Comparison of ENCODE assay signal across 23 cellular contexts in the genomic region with DNA sequence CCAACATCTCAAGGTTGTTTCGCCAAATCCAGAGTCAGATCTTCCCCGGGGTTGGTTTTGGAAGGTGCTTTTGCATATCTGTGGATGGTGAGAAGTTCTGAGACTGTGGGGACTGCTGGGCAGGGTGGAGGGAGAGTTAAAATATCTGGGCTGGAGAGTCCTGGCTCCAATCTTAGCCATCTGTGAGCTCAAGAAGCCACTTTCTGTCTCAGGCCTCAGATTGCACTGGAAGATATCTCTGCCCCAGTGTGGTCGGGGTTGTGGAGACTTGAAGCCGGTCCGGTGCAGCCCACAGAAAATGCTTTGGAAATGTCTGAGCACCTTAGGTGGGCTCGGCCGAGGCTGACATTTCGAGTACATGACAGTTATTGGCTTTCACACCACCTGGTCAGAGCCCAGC.
DNase-seq lines count a peak whose midpoint lies in the region; ATAC-seq, FAIRE-seq and TF ChIP-seq lines count a peak whose summit lies in the region.
"Had no signal": no experiment of that assay in that cellular context is flagged by ENCODE, and none has a peak within 500 bp of the region (broad histone marks: within the 10 kb centered on the region; RNA-seq: fewer than 3 reads in every experiment).

No MANE protein-coding gene starts in this region.

- POLR2A ChIA-PET in GM12878 (lab: Charles Lee): interaction anchor here (0.6 to 1.5 kb wide), 3 partner anchors 10 to 39 kb away, joined by 3 to 5 read pairs (median 3); no protein-coding TSS in a partner anchor

- TF ChIP-seq RAD21 in GM12878 (IDR thresholded peaks at IDR 0.05; ENCODE audit: insufficient read depth, low read depth, low read length): no peak

- H3K4me1 ChIP-seq in MM.1S (ENCODE audit: low read length) (peaks cover 35% of the 10 kb centered on the region), GM12878 (ENCODE audit: control insufficient read depth, insufficient read depth, low read length) (peaks cover 57% of the 10 kb centered on the region)
- H3K4me1 ChIP-seq: vagina had no signal

- in situ Hi-C loops in GM12878 (cut with MboI): no loop called here

- no peak for DNase-seq in activated CD8-positive, alpha-beta memory T cell treated with anti-CD3 and anti-CD28 coated beads, Interleukin-2, amount 10 ng/mL, durations not matched to agents 7 days and 5 days
- no peak for DNase-seq in activated CD8-positive, alpha-beta memory T cell treated with anti-CD3 and anti-CD28 coated beads, Interleukin-2, amount 50 U/mL, for 48 hours
- DNase-seq in MM.1S (peak; percentile 41), GM12878 (ENCODE audit: low read depth, low spot score) (no peak), GDM1 (lab: John Stamatoyannopoulos, UW) (no peak), posterior vena cava (ENCODE audit: low spot score) (no peak), iPS-NIHi7 (ENCODE audit: extremely low spot score) (no peak)
- DNase-seq: activated CD4-positive, CD25-positive, alpha-beta regulatory T cell; activated gamma-delta T cell treated with Interleukin-2 at 50 U/mL for 16 hours; DMS79 treated with DMSO at 0.1 percent for 48 hours; effector memory CD4-positive, alpha-beta T cell; left cardiac atrium; NCI-H1048; NCI-H524 treated with DMSO at 0.1 percent for 48 hours; OCI-M1; SHP77; stimulated activated CD4-positive, alpha-beta T cell treated with anti-CD3 and anti-CD28 coated beads, Interleukin-4, amount 100 ng/mL, for 24 hours had no signal

- H4K20me1 ChIP-seq in MM.1S (ENCODE audit: insufficient read depth, low read length) (no peaks in the 10 kb centered on the region), GM12878 (ENCODE audit: control insufficient read depth, insufficient read depth) (no peaks in the 10 kb centered on the region)

- no peak overlapping the region for H3K4me3 ChIP-seq in MM.1S (ENCODE audit: low read length)
- no peak overlapping the region for H3K4me3 ChIP-seq in GM12878
- H3K4me3 ChIP-seq: K562, neural progenitor cell, smooth muscle cell, vagina had no signal

- SMC1A ChIA-PET in GM12878 (lab: Charles Lee; ENCODE audit: uncharacterized antibody, unreplicated experiment): interaction anchor here (0.6 to 4.1 kb wide), 6 partner anchors 9 to 66 kb away, joined by 3 to 29 read pairs (median 5); no protein-coding TSS in a partner anchor

- H3K9me2 ChIP-seq in MM.1S (replicated peaks; ENCODE audit: insufficient read depth, low read length): no peaks in the 10 kb centered on the region

- BruUV-seq in GM12878 (replicated peaks; lab: Mats Ljungman, UMichigan): no TSS peak

- H3K27ac ChIP-seq in MM.1S (ENCODE audit: low read length) (peak overlapping the region; percentile 69; the same call in 1 of the 2 replicates), GM12878 (ENCODE audit: control insufficient read depth, insufficient read depth) (peak overlapping the region; percentile 7)
- H3K27ac ChIP-seq: neural progenitor cell, vagina had no signal

- H3K27ac Mint-ChIP-seq in activated CD8-positive, alpha-beta memory T cell treated with anti-CD3 and anti-CD28 coated beads, Interleukin-2, amount 10 ng/mL, durations not matched to agents 7 days and 5 days: peak overlapping the region; percentile 99
- peak overlapping the region; percentile 89 for H3K27ac Mint-ChIP-seq in stimulated activated memory B cell treated with anti-CD40 and anti-IgM and Interleukin-4, amounts not matched to agents 10 μg/mL and 1 μg/mL and 100 μg/mL, for 72 hours
- H3K27ac Mint-ChIP-seq: neural progenitor cell had no signal

- H3K79me2 ChIP-seq in MM.1S (ENCODE audit: low read length): 0 out of 2 replicates have a peak, but pooled peaks cover 2% of the 10 kb centered on the region
- H3K79me2 ChIP-seq in GM12878 (ENCODE audit: control insufficient read depth, insufficient read depth, low read length): no peaks in the 10 kb centered on the region

- TF ChIP-seq CTCF in MM.1S (IDR thresholded peaks at IDR 0.05; ENCODE audit: low read length) (no peak), GM12878 (IDR thresholded peaks at IDR 0.05 in 2 of 3, conservative IDR thresholded peaks at IDR 0.05 in 1 of 3; ENCODE audit: control insufficient read depth in 2 of 3, extremely low read depth in 1 of 3, insufficient read depth in 1 of 3, low read depth in 3 of 3, low read length in 3 of 3) (no peak)

- RAD21 ChIA-PET in GM12878 (lab: Charles Lee; ENCODE audit: unreplicated experiment): interaction anchor here (0.6 to 1.9 kb wide), 5 partner anchors 10 to 64 kb away, joined by 3 to 7 read pairs (median 5); no protein-coding TSS in a partner anchor

- no peak for TF ChIP-seq EP300 in GM12878 (IDR thresholded peaks at IDR 0.05; ENCODE audit: borderline replicate concordance in 1 of 2, control insufficient read depth in 1 of 2, low read depth in 2 of 2, low read length in 2 of 2)

- no peak overlapping the region for H2AFZ ChIP-seq in MM.1S (ENCODE audit: low read length)
- H2AFZ ChIP-seq in GM12878 (ENCODE audit: control insufficient read depth, low read depth, low read length): no peak overlapping the region
- H2AFZ ChIP-seq: neural progenitor cell had no signal

- H3K36me3 ChIP-seq in MM.1S (replicated peaks; ENCODE audit: insufficient read depth, low read length) (no peaks in the 10 kb centered on the region), GM12878 (ENCODE audit: control insufficient read depth in 2 of 2, insufficient read depth in 2 of 2, low read length in 1 of 2) (no peaks in the 10 kb centered on the region)
- H3K36me3 ChIP-seq: neural progenitor cell, vagina had no signal

- H3K4me2 ChIP-seq in MM.1S (ENCODE audit: low read depth, low read length): peak overlapping the region; percentile 5; the same call in 1 of the 2 replicates
- no peak overlapping the region for H3K4me2 ChIP-seq in GM12878 (ENCODE audit: control insufficient read depth, insufficient read depth)
- H3K4me2 ChIP-seq: neural progenitor cell, smooth muscle cell had no signal

- H3F3A ChIP-seq in MM.1S (ENCODE audit: insufficient read depth, low read length): peaks cover 35% of the 10 kb centered on the region

- WGBS in GM12878 (ENCODE audit: insufficient coverage, insufficient replicate concordance, low lambda C conversion rate, missing lambda C conversion rate): 77% methylated on average over 8 of the region's 8 CpGs

- H3K4me1 Mint-ChIP-seq in activated CD8-positive, alpha-beta memory T cell treated with anti-CD3 and anti-CD28 coated beads, Interleukin-2, amount 10 ng/mL, durations not matched to agents 7 days and 5 days: peaks cover 83% of the 10 kb centered on the region
- H3K4me1 Mint-ChIP-seq in stimulated activated memory B cell treated with anti-CD40 and anti-IgM and Interleukin-4, amounts not matched to agents 10 μg/mL and 1 μg/mL and 100 μg/mL, for 72 hours: peaks cover 64% of the 10 kb centered on the region

- no peaks in the 10 kb centered on the region for H3K27me3 Mint-ChIP-seq in activated CD8-positive, alpha-beta memory T cell treated with anti-CD3 and anti-CD28 coated beads, Interleukin-2, amount 10 ng/mL, durations not matched to agents 7 days and 5 days
- no peaks in the 10 kb centered on the region for H3K27me3 Mint-ChIP-seq in stimulated activated memory B cell treated with anti-CD40 and anti-IgM and Interleukin-4, amounts not matched to agents 10 μg/mL and 1 μg/mL and 100 μg/mL, for 72 hours

- no peak for ATAC-seq in activated CD8-positive, alpha-beta memory T cell treated with anti-CD3 and anti-CD28 coated beads, Interleukin-2, amount 10 ng/mL, durations not matched to agents 7 days and 5 days
- ATAC-seq in GM12878: no peak
- ATAC-seq in stimulated activated memory B cell treated with anti-CD40 and anti-IgM and Interleukin-4, amounts not matched to agents 10 μg/mL and 1 μg/mL and 100 μg/mL, for 72 hours: no peak
- ATAC-seq: K562 had no signal

- CTCF ChIA-PET in activated CD8-positive, alpha-beta memory T cell treated with anti-CD3 and anti-CD28 coated beads, Interleukin-2, amount 10 ng/mL, durations not matched to agents 7 days and 5 days (lab: Charles Lee): interaction anchor here (1.0 to 1.8 kb wide), 3 partner anchors 10 to 45 kb away, joined by 3 to 4 read pairs (median 3); no protein-coding TSS in a partner anchor
- CTCF ChIA-PET in GM12878 (lab: Yijun Ruan, JAX): interaction anchor here (2.2 kb wide), 1 partner anchor 10 kb away, joined by 8 read pairs; no protein-coding TSS in a partner anchor

- H3K36me3 Mint-ChIP-seq in activated CD8-positive, alpha-beta memory T cell treated with anti-CD3 and anti-CD28 coated beads, Interleukin-2, amount 10 ng/mL, durations not matched to agents 7 days and 5 days: peaks cover 28% of the 10 kb centered on the region
- H3K36me3 Mint-ChIP-seq in stimulated activated memory B cell treated with anti-CD40 and anti-IgM and Interleukin-4, amounts not matched to agents 10 μg/mL and 1 μg/mL and 100 μg/mL, for 72 hours: peaks cover 7% of the 10 kb centered on the region
- H3K36me3 Mint-ChIP-seq: CD14-positive monocyte, neural progenitor cell had no signal

- H3K9ac ChIP-seq in MM.1S (ENCODE audit: low read length) (no peak overlapping the region), GM12878 (ENCODE audit: control insufficient read depth, insufficient read depth, low read length) (no peak overlapping the region)
- H3K9ac ChIP-seq: neural progenitor cell had no signal

- H3K9me3 ChIP-seq in MM.1S (replicated peaks; ENCODE audit: insufficient read depth, low read length): no peaks in the 10 kb centered on the region
- no peaks in the 10 kb centered on the region; the same call in 1 of the 3 replicates for H3K9me3 ChIP-seq in GM12878 (replicated peaks; ENCODE audit: control insufficient read depth, insufficient read depth, low read length)
- H3K9me3 ChIP-seq: vagina had no signal

- intact Hi-C loops in GM12878 (cut with micrococcal nuclease; ENCODE audit: unreplicated experiment) (no loop called here), posterior vena cava (cut with DNase I) (no loop called here)

- H3K27me3 ChIP-seq in MM.1S (replicated peaks; ENCODE audit: insufficient read depth, low read length): no peaks in the 10 kb centered on the region
- H3K27me3 ChIP-seq in GM12878 (replicated peaks in 1 of 2; ENCODE audit: control insufficient read depth in 2 of 2, insufficient read depth in 2 of 2, low read length in 1 of 2): no peaks in the 10 kb centered on the region
- H3K27me3 ChIP-seq: neural progenitor cell, vagina had no signal

- H3K4me3 Mint-ChIP-seq in activated CD8-positive, alpha-beta memory T cell treated with anti-CD3 and anti-CD28 coated beads, Interleukin-2, amount 10 ng/mL, durations not matched to agents 7 days and 5 days: no peak overlapping the region
- H3K4me3 Mint-ChIP-seq in stimulated activated memory B cell treated with anti-CD40 and anti-IgM and Interleukin-4, amounts not matched to agents 10 μg/mL and 1 μg/mL and 100 μg/mL, for 72 hours: no peak overlapping the region
- H3K4me3 Mint-ChIP-seq: CD14-positive monocyte, neural progenitor cell had no signal

- no peak for TF ChIP-seq POLR2A in GM12878 (IDR thresholded peaks at IDR 0.05; ENCODE audit: low read depth, low read length)

- peaks cover 6% of the 10 kb centered on the region for H3K9me3 Mint-ChIP-seq in activated CD8-positive, alpha-beta memory T cell treated with anti-CD3 and anti-CD28 coated beads, Interleukin-2, amount 10 ng/mL, durations not matched to agents 7 days and 5 days (ENCODE audit: low read depth)
- H3K9me3 Mint-ChIP-seq in stimulated activated memory B cell treated with anti-CD40 and anti-IgM and Interleukin-4, amounts not matched to agents 10 μg/mL and 1 μg/mL and 100 μg/mL, for 72 hours: peaks cover 9% of the 10 kb centered on the region
- H3K9me3 Mint-ChIP-seq: neural progenitor cell had no signal

- no peak for FAIRE-seq in GM12878 (lab: Jason Lieb, UNC)
- FAIRE-seq: K562 had no signal
